Comparison of ENCODE assay signal across 1 cellular context in genomic region chr17:1786708-1787107, GRCh38.
TF ChIP-seq lines count a peak whose summit lies in the region.

No MANE protein-coding gene starts in this region.

TF ChIP-seq in WTC11, 78 proteins besides CTCF, POLR2A, EP300 and RAD21 (continued from another document):
- TF ChIP-seq ARID4B (CRISPR knock-in tag; IDR thresholded peaks at IDR 0.05; ENCODE audit: borderline replicate concordance) (no peak), NFYB (CRISPR knock-in tag; conservative IDR thresholded peaks at IDR 0.05; ENCODE audit: low read depth) (no peak), OVOL2 (CRISPR knock-in tag; IDR thresholded peaks at IDR 0.05; ENCODE audit: borderline replicate concordance) (no peak), JAZF1 (CRISPR knock-in tag; IDR thresholded peaks at IDR 0.05) (no peak), ZNF671 (CRISPR knock-in tag; IDR thresholded peaks at IDR 0.05) (no peak)
- TF ChIP-seq, protein P1, sequence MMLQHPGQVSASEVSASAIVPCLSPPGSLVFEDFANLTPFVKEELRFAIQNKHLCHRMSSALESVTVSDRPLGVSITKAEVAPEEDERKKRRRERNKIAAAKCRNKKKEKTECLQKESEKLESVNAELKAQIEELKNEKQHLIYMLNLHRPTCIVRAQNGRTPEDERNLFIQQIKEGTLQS (CRISPR knock-in tag; conservative IDR thresholded peaks at IDR 0.05), result no peak
- TF ChIP-seq, protein P2, sequence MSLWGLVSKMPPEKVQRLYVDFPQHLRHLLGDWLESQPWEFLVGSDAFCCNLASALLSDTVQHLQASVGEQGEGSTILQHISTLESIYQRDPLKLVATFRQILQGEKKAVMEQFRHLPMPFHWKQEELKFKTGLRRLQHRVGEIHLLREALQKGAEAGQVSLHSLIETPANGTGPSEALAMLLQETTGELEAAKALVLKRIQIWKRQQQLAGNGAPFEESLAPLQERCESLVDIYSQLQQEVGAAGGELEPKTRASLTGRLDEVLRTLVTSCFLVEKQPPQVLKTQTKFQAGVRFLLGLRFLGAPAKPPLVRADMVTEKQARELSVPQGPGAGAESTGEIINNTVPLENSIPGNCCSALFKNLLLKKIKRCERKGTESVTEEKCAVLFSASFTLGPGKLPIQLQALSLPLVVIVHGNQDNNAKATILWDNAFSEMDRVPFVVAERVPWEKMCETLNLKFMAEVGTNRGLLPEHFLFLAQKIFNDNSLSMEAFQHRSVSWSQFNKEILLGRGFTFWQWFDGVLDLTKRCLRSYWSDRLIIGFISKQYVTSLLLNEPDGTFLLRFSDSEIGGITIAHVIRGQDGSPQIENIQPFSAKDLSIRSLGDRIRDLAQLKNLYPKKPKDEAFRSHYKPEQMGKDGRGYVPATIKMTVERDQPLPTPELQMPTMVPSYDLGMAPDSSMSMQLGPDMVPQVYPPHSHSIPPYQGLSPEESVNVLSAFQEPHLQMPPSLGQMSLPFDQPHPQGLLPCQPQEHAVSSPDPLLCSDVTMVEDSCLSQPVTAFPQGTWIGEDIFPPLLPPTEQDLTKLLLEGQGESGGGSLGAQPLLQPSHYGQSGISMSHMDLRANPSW (CRISPR knock-in tag; conservative IDR thresholded peaks at IDR 0.05; ENCODE audit: low read depth), result no peak
